ENCODE assay signal across 19 cellular contexts in genomic region chr2:84965192-84965516, GRCh38. TPM values are rescaled to one million over a fixed set of nuclear protein-coding genes. Genes with fewer than 3 reads are reported as not detected.
DNase-seq lines count a peak whose midpoint lies in the region; ATAC-seq and TF ChIP-seq lines count a peak whose summit lies in the region.
"Had no signal": no experiment of that assay in that cellular context is flagged by ENCODE, and none has a peak within 500 bp of the region (broad histone marks: within the 10 kb centered on the region; RNA-seq: fewer than 3 reads in every experiment).

No MANE protein-coding gene starts in this region.

- H3K79me2 ChIP-seq in HCT116 (ENCODE audit: insufficient read depth, low read length), result peaks cover 35% of the 10 kb centered on the region

- no peak overlapping the region for H2AFZ ChIP-seq in HCT116 (ENCODE audit: low read depth, low read length, poor library complexity, severe bottlenecking)

- DNase-seq in CD4-positive, CD25-positive, alpha-beta regulatory T cell, result no peak
- DNase-seq in HCT116 (ENCODE audit: low read depth, low spot score) (no peak), stomach (no peak), OCI-M1 (lab: John Stamatoyannopoulos, UW) (no peak)
- DNase-seq in natural killer cell treated with Interleukin-12 subunit alpha and Interleukin-12 subunit beta and Interleukin-15 and Interleukin-18, amount 100 ng/mL, for 72 hours (ENCODE audit: low spot score), result no peak
- DNase-seq: activated CD8-positive, alpha-beta memory T cell treated with anti-CD3 and anti-CD28 coated beads, Interleukin-2, amount 50 U/mL, for 4 hours; activated effector memory CD4-positive, alpha-beta T cell treated with anti-CD3 and anti-CD28 coated beads, Interleukin-2, amount 50 U/mL, for 16 hours; AML-193; left colon; NCI-H146; NCI-H2227 treated with DMSO at 0.1 percent for 48 hours; NCI-H82; T1000 had no signal

- peak overlapping the region in 2 of 4 donors; percentile 19 to 73 for H3K4me3 Mint-ChIP-seq in CD4-positive, CD25-positive, alpha-beta regulatory T cell
- H3K4me3 Mint-ChIP-seq in activated naive CD8-positive, alpha-beta T cell, result no peak overlapping the region
- H3K4me3 Mint-ChIP-seq in natural killer cell treated with Interleukin-12 subunit alpha and Interleukin-12 subunit beta and Interleukin-15 and Interleukin-18, amount 100 ng/mL, for 72 hours, result no peak overlapping the region
- H3K4me3 Mint-ChIP-seq: central memory CD8-positive, alpha-beta T cell had no signal

- intact Hi-C loops in HCT116 (cut with micrococcal nuclease), result no loop called here
- intact Hi-C loops in stomach (cut with DNase I; ENCODE audit: low total_unique reads), result no loop called here

- ATAC-seq in CD4-positive, CD25-positive, alpha-beta regulatory T cell (ENCODE audit: low read depth in 2 of 2), result no peak
- no peak for ATAC-seq in HCT116
- no peak for ATAC-seq in natural killer cell treated with Interleukin-12 subunit alpha and Interleukin-12 subunit beta and Interleukin-15 and Interleukin-18, amount 100 ng/mL, for 72 hours
- ATAC-seq in GM18505 (IDR thresholded peaks at IDR 0.05; ENCODE audit: unreplicated experiment), result no peak
- ATAC-seq: left colon had no signal

- H3K4me2 ChIP-seq in HCT116 (ENCODE audit: low read length), result no peak overlapping the region

- peaks cover 26% of the 10 kb centered on the region for H3K4me1 ChIP-seq in CD4-positive, CD25-positive, alpha-beta regulatory T cell (ENCODE audit: control insufficient read depth, insufficient read depth, low read length, poor library complexity, severe bottlenecking)
- H3K4me1 ChIP-seq in HCT116 (ENCODE audit: control insufficient read depth in 1 of 2, insufficient read depth in 2 of 2, low read length in 2 of 2) (peaks cover 14 to 65% of the 10 kb centered on the region in 2 experiments), stomach (peaks cover 31 to 71% (median 45%) of the 10 kb centered on the region in 4 donors)

- RAD21 ChIA-PET in HCT116 (lab: Charles Lee; ENCODE audit: low non-redundant PET in 1 of 2, low total read pairs in 2 of 2, uncharacterized antibody in 2 of 2, unreplicated experiment in 2 of 2), result no interaction called here

- H3K27ac ChIP-seq in CD4-positive, CD25-positive, alpha-beta regulatory T cell (ENCODE audit: insufficient read depth, low read length, poor library complexity, severe bottlenecking), result no peak overlapping the region
- H3K27ac ChIP-seq in HCT116 (ENCODE audit: low read depth, low read length) (no peak overlapping the region), stomach (peak overlapping the region in 1 of 5 donors; percentile 38)
- H3K27ac ChIP-seq: ascending aorta, thoracic aorta had no signal

- no peak overlapping the region for H3K4me3 ChIP-seq in CD4-positive, CD25-positive, alpha-beta regulatory T cell (ENCODE audit: low read depth, low read length)
- no peak overlapping the region for H3K4me3 ChIP-seq in HCT116 (replicated peaks in 1 of 2; ENCODE audit: low read depth in 1 of 2, low read length in 2 of 2)
- H3K4me3 ChIP-seq in stomach, result no peak overlapping the region
- H3K4me3 ChIP-seq: ascending aorta, HAP-1, thoracic aorta had no signal

- H3K9me3 ChIP-seq in CD4-positive, CD25-positive, alpha-beta regulatory T cell (ENCODE audit: control insufficient read depth in 2 of 2, low read length in 2 of 2), result no peaks in the 10 kb centered on the region
- H3K9me3 ChIP-seq in HCT116 (ENCODE audit: control insufficient read depth in 1 of 2, insufficient read depth in 1 of 2, low read depth in 1 of 2, low read length in 2 of 2) (no peaks in the 10 kb centered on the region), stomach (no peaks in the 10 kb centered on the region)
- H3K9me3 ChIP-seq: ascending aorta, HAP-1, thoracic aorta had no signal

- no peak overlapping the region for H3K9ac ChIP-seq in HCT116 (ENCODE audit: low read length)

- H3K27ac Mint-ChIP-seq in CD4-positive, CD25-positive, alpha-beta regulatory T cell, result peak overlapping the region in 2 of 3 donors; percentile 40 to 62
- H3K27ac Mint-ChIP-seq in activated naive CD8-positive, alpha-beta T cell, result peak overlapping the region; percentile 73
- peak overlapping the region; percentile 10 to 14 for H3K27ac Mint-ChIP-seq in natural killer cell treated with Interleukin-12 subunit alpha and Interleukin-12 subunit beta and Interleukin-15 and Interleukin-18, amount 100 ng/mL, for 72 hours

- H3K27me3 Mint-ChIP-seq in CD4-positive, CD25-positive, alpha-beta regulatory T cell, result no peaks in the 10 kb centered on the region
- no peaks in the 10 kb centered on the region for H3K27me3 Mint-ChIP-seq in activated naive CD8-positive, alpha-beta T cell
- no peaks in the 10 kb centered on the region for H3K27me3 Mint-ChIP-seq in natural killer cell treated with Interleukin-12 subunit alpha and Interleukin-12 subunit beta and Interleukin-15 and Interleukin-18, amount 100 ng/mL, for 72 hours
- H3K27me3 Mint-ChIP-seq: central memory CD8-positive, alpha-beta T cell had no signal

- POLR2A ChIA-PET in HCT116 (lab: Charles Lee), result no interaction called here

- no peak for TF ChIP-seq EP300 in stomach (IDR thresholded peaks at IDR 0.05)

- CTCF ChIA-PET in HCT116 (lab: Charles Lee), result no interaction called here

- H4K20me1 ChIP-seq in HCT116 (ENCODE audit: insufficient read depth), result no peaks in the 10 kb centered on the region

- no peaks in the 10 kb centered on the region for H3K9me2 ChIP-seq in HCT116 (ENCODE audit: insufficient read depth)

- peaks cover 28% of the 10 kb centered on the region for H3K36me3 ChIP-seq in CD4-positive, CD25-positive, alpha-beta regulatory T cell (ENCODE audit: control insufficient read depth, insufficient read depth, low read length)
- H3K36me3 ChIP-seq in HCT116 (ENCODE audit: control insufficient read depth in 1 of 2, insufficient read depth in 2 of 2, low read length in 2 of 2), result no peaks in the 10 kb centered on the region
- peaks cover 0 to 24% (median 12%) of the 10 kb centered on the region in 4 donors for H3K36me3 ChIP-seq in stomach

- peaks cover 28% of the 10 kb centered on the region for H3K36me3 Mint-ChIP-seq in CD4-positive, CD25-positive, alpha-beta regulatory T cell
- peaks cover 30% of the 10 kb centered on the region for H3K36me3 Mint-ChIP-seq in activated naive CD8-positive, alpha-beta T cell
- H3K36me3 Mint-ChIP-seq in natural killer cell treated with Interleukin-12 subunit alpha and Interleukin-12 subunit beta and Interleukin-15 and Interleukin-18, amount 100 ng/mL, for 72 hours, result peaks cover 37% of the 10 kb centered on the region

- TF ChIP-seq POLR2A in HCT116 (IDR thresholded peaks at IDR 0.05; ENCODE audit: borderline replicate concordance, extremely low read depth, insufficient read depth, insufficient read length) (no peak), GM18505 (IDR thresholded peaks at IDR 0.05; ENCODE audit: borderline replicate concordance, extremely low read depth, insufficient read depth, insufficient read length) (no peak), stomach (IDR thresholded peaks at IDR 0.05) (no peak)

- H3K9me3 Mint-ChIP-seq in CD4-positive, CD25-positive, alpha-beta regulatory T cell, result no peaks in the 10 kb centered on the region
- no peaks in the 10 kb centered on the region for H3K9me3 Mint-ChIP-seq in activated naive CD8-positive, alpha-beta T cell (ENCODE audit: low read depth)
- H3K9me3 Mint-ChIP-seq in natural killer cell treated with Interleukin-12 subunit alpha and Interleukin-12 subunit beta and Interleukin-15 and Interleukin-18, amount 100 ng/mL, for 72 hours, result no peaks in the 10 kb centered on the region
- H3K9me3 Mint-ChIP-seq: central memory CD8-positive, alpha-beta T cell had no signal

- TF ChIP-seq CTCF in HCT116 (IDR thresholded peaks at IDR 0.05 in 2 of 3, conservative IDR thresholded peaks at IDR 0.05 in 1 of 3; ENCODE audit: borderline replicate concordance in 1 of 3, insufficient read depth in 1 of 3, low read depth in 2 of 3, low read length in 2 of 3), result no peak
- TF ChIP-seq CTCF in stomach (IDR thresholded peaks at IDR 0.05), result no peak

- peaks cover 20 to 67% (median 55%) of the 10 kb centered on the region in 4 donors for H3K4me1 Mint-ChIP-seq in CD4-positive, CD25-positive, alpha-beta regulatory T cell
- peaks cover 41% of the 10 kb centered on the region for H3K4me1 Mint-ChIP-seq in activated naive CD8-positive, alpha-beta T cell (ENCODE audit: low read depth)
- peaks cover 47 to 48% of the 10 kb centered on the region in 2 donors for H3K4me1 Mint-ChIP-seq in natural killer cell treated with Interleukin-12 subunit alpha and Interleukin-12 subunit beta and Interleukin-15 and Interleukin-18, amount 100 ng/mL, for 72 hours (ENCODE audit: low read depth in 2 of 2)

- TF ChIP-seq RAD21 in HCT116 (IDR thresholded peaks at IDR 0.05; ENCODE audit: low read depth), result no peak

- no TSS peak for BruUV-seq in HCT116 (replicated peaks; lab: Mats Ljungman, UMichigan)

- no peaks in the 10 kb centered on the region for H3K27me3 ChIP-seq in CD4-positive, CD25-positive, alpha-beta regulatory T cell (ENCODE audit: control insufficient read depth, insufficient read depth, low read length)
- H3K27me3 ChIP-seq in HCT116 (ENCODE audit: insufficient read depth, low read length) (no peaks in the 10 kb centered on the region), stomach (no peaks in the 10 kb centered on the region)
- H3K27me3 ChIP-seq: ascending aorta had no signal

TF ChIP-seq in HCT116, 20 proteins besides CTCF, POLR2A, EP300 and RAD21 (continues in another document):
- no peak for TF ChIP-seq TCF7L2 (IDR thresholded peaks at IDR 0.05; ENCODE audit: borderline replicate concordance, extremely low read depth, insufficient read depth, insufficient read length)
- no peak for TF ChIP-seq EZH2 (IDR thresholded peaks at IDR 0.05)
- no peak for TF ChIP-seq JUND (IDR thresholded peaks at IDR 0.05)
- no peak for TF ChIP-seq FOSL1 (IDR thresholded peaks at IDR 0.05; ENCODE audit: low read depth)

RNA-seq across cellular contexts. Expression of gene KCMF1, which starts 5.8 kb away (rescaled TPM):
- total RNA-seq in CD4-positive, CD25-positive, alpha-beta regulatory T cell, result 80.0 TPM
- 10 to 100 TPM; 21.3 to 41.8 (median 28.5) TPM for polyA plus RNA-seq in CD4-positive, CD25-positive, alpha-beta regulatory T cell
- total RNA-seq in HCT116 (2021; ENCODE audit: unreplicated experiment) (119 TPM), stomach (10 to 100 TPM in 4 of 5 donors, 1 to 10 TPM in 1; 2.3 to 88.4 (median 47.5) TPM)
- 127 and 128 TPM in 2 replicates for polyA plus RNA-seq in HCT116 (2012)
- total RNA-seq in natural killer cell treated with Interleukin-12 subunit alpha and Interleukin-12 subunit beta and Interleukin-15 and Interleukin-18, amount 100 ng/mL, for 72 hours, result 100 to 1,000 TPM in 1 of 2 donors, 10 to 100 TPM in 1; 96.1 to 117 TPM
- 10 to 100 TPM; 19.0 to 45.8 (median 31.2) TPM for polyA plus RNA-seq in stomach

RNA-seq across cellular contexts. Expression of gene TMSB10, which starts 59.7 kb away (rescaled TPM):
- 2,468 TPM for total RNA-seq in CD4-positive, CD25-positive, alpha-beta regulatory T cell
- over 10,000 TPM in 1 of 4 donors, 1,000 to 10,000 TPM in 3; 7,086 to 10,693 (median 8,015) TPM for polyA plus RNA-seq in CD4-positive, CD25-positive, alpha-beta regulatory T cell
- total RNA-seq in HCT116 (2021; ENCODE audit: unreplicated experiment), result 2,677 TPM
- 4,398 and 5,903 TPM in 2 replicates for polyA plus RNA-seq in HCT116 (2012)
- 1,000 to 10,000 TPM; 1,502 to 3,073 TPM for total RNA-seq in natural killer cell treated with Interleukin-12 subunit alpha and Interleukin-12 subunit beta and Interleukin-15 and Interleukin-18, amount 100 ng/mL, for 72 hours
- total RNA-seq in stomach, result 1,000 to 10,000 TPM in 3 of 5 donors, 100 to 1,000 TPM in 2; 504 to 5,821 (median 1,954) TPM
- 1,000 to 10,000 TPM; 1,773 to 3,520 (median 2,373) TPM for polyA plus RNA-seq in stomach

Comparison
In these comparisons a context has a peak if more than half of its experiments do, and no peak if none do; other contexts are left out.
1. H3K27ac Mint-ChIP-seq: peak in every context shown above with its lines; median percentile 73 in activated naive CD8-positive, alpha-beta T cell; 51 in CD4-positive, CD25-positive, alpha-beta regulatory T cell; 12 in natural killer cell treated with Interleukin-12 subunit alpha and Interleukin-12 subunit beta and Interleukin-15 and Interleukin-18, amount 100 ng/mL, for 72 hours.